ENCODE assay signal across 8 cellular contexts in genomic region chr7:151517601-151518104, GRCh38. TPM values are rescaled to one million over a fixed set of nuclear protein-coding genes. Genes with fewer than 3 reads are reported as not detected.
DNase-seq lines count a peak whose midpoint lies in the region; ATAC-seq and TF ChIP-seq lines count a peak whose summit lies in the region.

No MANE protein-coding gene starts in this region.

- in situ Hi-C loops in gastrocnemius medialis (cut with MboI; ENCODE audit: low sequenced_read_pairs in 4 of 4), result loop anchor here in 1 of 4 donors (10.0 kb wide), 1 partner anchor 53 kb away; no protein-coding TSS in a partner anchor

- H3K9me3 ChIP-seq in SK-N-MC (ENCODE audit: low read depth, low read length) (peaks cover 27% of the 10 kb centered on the region; the same call in 1 of the 2 replicates), gastrocnemius medialis (no peaks in the 10 kb centered on the region)

- intact Hi-C loops in gastrocnemius medialis (cut with DNase I; ENCODE audit: low total_unique reads), result loop anchor here (2.0 to 5.0 kb wide), 4 partner anchors 13 to 220 kb away; no protein-coding TSS in a partner anchor

- ATAC-seq in gastrocnemius medialis, result no peak
- no peak for ATAC-seq in HG02798 (IDR thresholded peaks at IDR 0.05; ENCODE audit: poor library complexity, unreplicated experiment)
- ATAC-seq in GM21390 (IDR thresholded peaks at IDR 0.05; ENCODE audit: unreplicated experiment), result no peak

- DNase-seq in GM12865 (ENCODE audit: low read depth) (no peak), SK-N-MC (ENCODE audit: low read depth, low spot score) (no peak), fibroblast of mammary gland (ENCODE audit: low read depth) (no peak), gastrocnemius medialis (no peak), DMS79 treated with DMSO at 0.1 percent for 48 hours (lab: John Stamatoyannopoulos, UW) (no peak), NCI-H2196 treated with DMSO at 0.1 percent for 48 hours (lab: John Stamatoyannopoulos, UW; ENCODE audit: unreplicated experiment) (no peak)

- H3K4me1 ChIP-seq in gastrocnemius medialis, result peaks cover 39 to 61% of the 10 kb centered on the region in 2 donors

- H3K27ac ChIP-seq in SK-N-MC, result no peak overlapping the region
- peak overlapping the region; percentile 85 to 98 (median 89) for H3K27ac ChIP-seq in gastrocnemius medialis

- TF ChIP-seq POLR2A in gastrocnemius medialis (IDR thresholded peaks at IDR 0.05), result no peak

- peak overlapping the region; percentile 89 for H3K9ac ChIP-seq in SK-N-MC (ENCODE audit: insufficient read length)

- no peaks in the 10 kb centered on the region for H3K27me3 ChIP-seq in gastrocnemius medialis

- TF ChIP-seq CTCF in GM12865 (IDR thresholded peaks at IDR 0.05; ENCODE audit: insufficient read depth, low read depth, low read length, missing control alignments) (no peak), fibroblast of mammary gland (conservative IDR thresholded peaks at IDR 0.05; ENCODE audit: control insufficient read depth, insufficient read depth, low read depth, low read length) (no peak), gastrocnemius medialis (IDR thresholded peaks at IDR 0.05 in 4 of 5, conservative IDR thresholded peaks at IDR 0.05 in 1 of 5) (no peak)

- peak overlapping the region; percentile 77 for H3K4me3 ChIP-seq in GM12865 (ENCODE audit: low read depth, low read length)
- peak overlapping the region; percentile 84 for H3K4me3 ChIP-seq in SK-N-MC
- H3K4me3 ChIP-seq in fibroblast of mammary gland (ENCODE audit: control insufficient read depth, low read depth, low read length), result peak overlapping the region; percentile 94
- H3K4me3 ChIP-seq in gastrocnemius medialis, result peak overlapping the region; percentile 67 to 81 (median 72)

- H3K36me3 ChIP-seq in SK-N-MC (ENCODE audit: insufficient read depth, low read length), result peaks cover 40% of the 10 kb centered on the region
- no peaks in the 10 kb centered on the region for H3K36me3 ChIP-seq in gastrocnemius medialis

RNA-seq across cellular contexts. Expression of gene RHEB, which starts 2.0 kb away (rescaled TPM):
- total RNA-seq in gastrocnemius medialis, result 100 to 1,000 TPM in 3 of 4 donors, 10 to 100 TPM in 1; 93.2 to 159 (median 124) TPM
